Comparison of ENCODE assay signal across 20 cellular contexts in the genomic region with DNA sequence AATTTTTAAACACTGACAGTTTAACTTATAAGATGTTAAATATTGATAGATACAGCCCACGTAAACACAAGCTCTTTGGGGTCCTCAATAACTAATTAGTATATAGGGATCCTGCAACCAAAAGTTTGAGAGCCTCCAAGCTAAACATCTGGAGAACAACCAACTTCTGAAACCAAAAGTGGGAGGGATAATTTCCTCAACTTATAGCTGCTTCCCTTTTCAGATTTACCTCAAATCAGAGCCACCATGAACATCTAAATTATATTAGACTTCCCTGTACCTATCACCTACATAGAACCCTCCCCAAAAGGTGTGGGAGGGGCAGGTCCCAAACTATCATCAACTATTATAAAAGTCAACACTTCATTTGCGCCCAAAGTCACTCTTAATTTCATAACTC.
"Had no signal": no experiment of that assay in that cellular context is flagged by ENCODE, and none has a peak within 500 bp of the region (broad histone marks: within the 10 kb centered on the region; RNA-seq: fewer than 3 reads in every experiment).

No MANE protein-coding gene starts in this region.

- H3K4me3 ChIP-seq: ascending aorta, cardiac muscle cell, colonic mucosa, pancreas, stomach had no signal

- H3K27me3 Mint-ChIP-seq: activated CD4-positive, alpha-beta T cell treated with anti-CD3 and anti-CD28 coated beads for 36 hours; activated CD8-positive, alpha-beta T cell treated with anti-CD3 and anti-CD28 coated beads for 36 hours; activated naive CD8-positive, alpha-beta T cell treated with anti-CD3 and anti-CD28 coated beads, Interleukin-2, amount 10 ng/mL, durations not matched to agents 7 days and 5 days had no signal

- H3K27me3 ChIP-seq: ascending aorta, cardiac muscle cell, colonic mucosa, pancreas, stomach had no signal

- H3K27ac Mint-ChIP-seq: activated CD4-positive, alpha-beta T cell treated with anti-CD3 and anti-CD28 coated beads for 36 hours; activated CD8-positive, alpha-beta T cell treated with anti-CD3 and anti-CD28 coated beads for 36 hours; activated naive CD8-positive, alpha-beta T cell treated with anti-CD3 and anti-CD28 coated beads, Interleukin-2, amount 10 ng/mL, durations not matched to agents 7 days and 5 days; activated T-cell treated with anti-CD3 and anti-CD28 coated beads, Interleukin-2, amount 50 U/mL, for 72 hours; nephron progenitor cell had no signal

- H3K27ac ChIP-seq: ascending aorta, colonic mucosa, VCaP had no signal

- ATAC-seq: activated CD4-positive, alpha-beta T cell treated with anti-CD3 and anti-CD28 coated beads for 36 hours; activated CD8-positive, alpha-beta T cell treated with anti-CD3 and anti-CD28 coated beads for 36 hours; activated T-cell treated with anti-CD3 and anti-CD28 coated beads, Interleukin-2, amount 50 U/mL, for 72 hours had no signal

- DNase-seq: activated CD4-positive, alpha-beta T cell treated with anti-CD3 and anti-CD28 coated beads for 36 hours; activated CD8-positive, alpha-beta memory T cell treated with anti-CD3 and anti-CD28 coated beads, Interleukin-2, amount 50 U/mL, for 4 hours; activated CD8-positive, alpha-beta T cell treated with anti-CD3 and anti-CD28 coated beads for 36 hours; activated gamma-delta T cell treated with Interleukin-2 at 50 U/mL for 16 hours; activated naive CD8-positive, alpha-beta T cell treated with anti-CD3 and anti-CD28 coated beads, Interleukin-2, amount 10 ng/mL, durations not matched to agents 7 days and 5 days; activated T-cell treated with anti-CD3 and anti-CD28 coated beads, Interleukin-2, amount 50 U/mL, for 72 hours; colonic mucosa; effector CD8-positive, alpha-beta T cell; left ventricle myocardium inferior; mesendoderm; nephron progenitor cell; pancreas; retina; stimulated activated CD4-positive, alpha-beta T cell treated with anti-CD3 and anti-CD28 coated beads, Interleukin-15, amount 100 ng/mL, for 24 hours; stimulated activated CD4-positive, alpha-beta T cell treated with anti-CD3 and anti-CD28 coated beads, Interleukin-4, amount 100 ng/mL, for 4 hours; stomach; T1000 had no signal

- H3K36me3 ChIP-seq: ascending aorta, cardiac muscle cell, colonic mucosa, left ventricle myocardium inferior, pancreas had no signal

- H3K9me3 ChIP-seq: ascending aorta, colonic mucosa, left ventricle myocardium inferior, pancreas, stomach had no signal

- H3K9me3 Mint-ChIP-seq: activated CD8-positive, alpha-beta T cell treated with anti-CD3 and anti-CD28 coated beads for 36 hours; activated naive CD8-positive, alpha-beta T cell treated with anti-CD3 and anti-CD28 coated beads, Interleukin-2, amount 10 ng/mL, durations not matched to agents 7 days and 5 days; activated T-cell treated with anti-CD3 and anti-CD28 coated beads, Interleukin-2, amount 50 U/mL, for 72 hours; nephron progenitor cell had no signal

- H3K4me3 Mint-ChIP-seq: activated CD4-positive, alpha-beta T cell treated with anti-CD3 and anti-CD28 coated beads for 36 hours; activated CD8-positive, alpha-beta T cell treated with anti-CD3 and anti-CD28 coated beads for 36 hours; activated naive CD8-positive, alpha-beta T cell treated with anti-CD3 and anti-CD28 coated beads, Interleukin-2, amount 10 ng/mL, durations not matched to agents 7 days and 5 days; activated T-cell treated with anti-CD3 and anti-CD28 coated beads, Interleukin-2, amount 50 U/mL, for 72 hours; nephron progenitor cell had no signal
